1 cellular context compared by ENCODE assay signal in genomic region chr17:56835259-56835575, GRCh38.
TF ChIP-seq lines count a peak whose summit lies in the region.

No MANE protein-coding gene starts in this region.

TF ChIP-seq in liver, 16 proteins besides CTCF, POLR2A, EP300 and RAD21 (continued from another document):
- TF ChIP-seq REST (IDR thresholded peaks at IDR 0.05) (no peak), RXRA (IDR thresholded peaks at IDR 0.05) (no peak), TAF1 (conservative IDR thresholded peaks at IDR 0.05) (no peak), MAX (IDR thresholded peaks at IDR 0.05) (no peak), HNF4A (conservative IDR thresholded peaks at IDR 0.05) (no peak), FOXA1 (IDR thresholded peaks at IDR 0.05) (no peak)
TF ChIP-seq in liver: peak in this region for 0.
